ENCODE assay signal across 25 cellular contexts in genomic region chr10:86706401-86706841, GRCh38. TPM values are rescaled to one million over a fixed set of nuclear protein-coding genes. Genes with fewer than 3 reads are reported as not detected.
DNase-seq lines count a peak whose midpoint lies in the region; ATAC-seq and TF ChIP-seq lines count a peak whose summit lies in the region.
"Had no signal": no experiment of that assay in that cellular context is flagged by ENCODE, and none has a peak within 500 bp of the region (broad histone marks: within the 10 kb centered on the region; RNA-seq: fewer than 3 reads in every experiment).

No MANE protein-coding gene starts in this region.

- intact Hi-C loops in left cardiac atrium (cut with DNase I), result no loop called here

- H3K9ac ChIP-seq in stomach smooth muscle (ENCODE audit: low read length in 2 of 2), result no peak overlapping the region

- H3K36me3 ChIP-seq in cardiac muscle cell (peaks cover 69% of the 10 kb centered on the region), stomach smooth muscle (ENCODE audit: control insufficient read depth in 2 of 2, insufficient read depth in 2 of 2, low read length in 2 of 2) (peaks cover 30 to 44% of the 10 kb centered on the region in 2 donors)

- no peak for ATAC-seq in left cardiac atrium
- ATAC-seq: activated T-cell treated with anti-CD3 and anti-CD28 coated beads, Interleukin-2, amount 50 U/mL, for 72 hours; esophagus mucosa; foreskin keratinocyte; T-helper 17 cell had no signal

- H3K9me3 ChIP-seq in cardiac muscle cell (ENCODE audit: low read depth) (no peaks in the 10 kb centered on the region), stomach smooth muscle (ENCODE audit: control insufficient read depth in 2 of 2, low read length in 2 of 2) (no peaks in the 10 kb centered on the region)
- H3K9me3 ChIP-seq: testis had no signal

- H3K4me3 ChIP-seq in cardiac muscle cell (no peak overlapping the region), stomach smooth muscle (ENCODE audit: low read length in 2 of 2) (no peak overlapping the region)
- H3K4me3 ChIP-seq: hepatocyte, testis had no signal

- H3K4me1 ChIP-seq in cardiac muscle cell (ENCODE audit: low read depth) (peaks cover 6% of the 10 kb centered on the region), stomach smooth muscle (ENCODE audit: control insufficient read depth, insufficient read depth, low read length) (peaks cover 7% of the 10 kb centered on the region)

- DNase-seq in cardiac muscle cell (ENCODE audit: low read depth in 1 of 2, low spot score in 1 of 2) (no peak), left cardiac atrium (no peak), ecto neural progenitor cell (ENCODE audit: low spot score) (peak; percentile 43), myocyte (ENCODE audit: low read depth) (peak; percentile 68), COR-L47 (lab: John Stamatoyannopoulos, UW) (no peak), OCI-M2 (lab: John Stamatoyannopoulos, UW; ENCODE audit: unreplicated experiment) (no peak), NCI-H2107 treated with DMSO at 0.1 percent for 48 hours (lab: John Stamatoyannopoulos, UW; ENCODE audit: unreplicated experiment) (no peak)
- DNase-seq: activated CD4-positive, alpha-beta T cell treated with anti-CD3 and anti-CD28 coated beads, Interleukin-2, amount 50 U/mL, for 48 hours; activated T-cell treated with anti-CD3 and anti-CD28 coated beads, Interleukin-2, amount 50 U/mL, for 72 hours; CD4-positive, CD25-positive, alpha-beta regulatory T cell; central memory CD4-positive, alpha-beta T cell; foreskin keratinocyte; HFFc6; IMR-90; NCI-H1694; NCI-H2171; small intestine; stimulated activated naive CD4-positive, alpha-beta T cell treated with Interleukin-2 at 50 U/mL for 16 hours; T-helper 17 cell; testis had no signal

- H3K27me3 ChIP-seq in cardiac muscle cell, result no peaks in the 10 kb centered on the region
- no peaks in the 10 kb centered on the region for H3K27me3 ChIP-seq in stomach smooth muscle (ENCODE audit: control insufficient read depth in 1 of 2, insufficient read depth in 2 of 2, low read length in 2 of 2)
- H3K27me3 ChIP-seq: foreskin keratinocyte, hepatocyte, testis had no signal

- peak overlapping the region; percentile 95 for H3K27ac ChIP-seq in cardiac muscle cell
- H3K27ac ChIP-seq in stomach smooth muscle (ENCODE audit: low read length), result peak overlapping the region; percentile 31
- H3K27ac ChIP-seq: foreskin keratinocyte, hepatocyte, testis had no signal

- no peak for TF ChIP-seq CTCF in cardiac muscle cell (IDR thresholded peaks at IDR 0.05; ENCODE audit: low read depth, low read length)

RNA-seq across cellular contexts. Expression of gene LDB3, which starts 38.1 kb away (rescaled TPM):
- total RNA-seq in cardiac muscle cell (202 and 213 TPM in 2 replicates), left cardiac atrium (100 to 1,000 TPM; 585 to 779 TPM), myocyte (107 and 137 TPM in 2 replicates)
- polyA plus RNA-seq in cardiac muscle cell, result 266 and 317 TPM in 2 replicates
- 62.2 TPM for polyA plus RNA-seq in myocyte (2012)
- total RNA-seq: CD4-positive, CD25-positive, alpha-beta regulatory T cell; foreskin keratinocyte; hepatocyte; pulmonary artery endothelial cell; T-helper 17 cell had no signal
- polyA plus RNA-seq: CD4-positive, CD25-positive, alpha-beta regulatory T cell; foreskin keratinocyte had no signal

RNA-seq across cellular contexts. Expression of gene BMPR1A, which starts 50.0 kb away (rescaled TPM):
- total RNA-seq in cardiac muscle cell, result 37.0 and 39.4 TPM in 2 replicates
- polyA plus RNA-seq in cardiac muscle cell, result 35.6 and 54.2 TPM in 2 replicates
- 10 to 100 TPM; 46.2 to 56.8 TPM for total RNA-seq in left cardiac atrium
- total RNA-seq in myocyte, result 45.8 and 46.2 TPM in 2 replicates
- polyA plus RNA-seq in myocyte (2012), result 18.5 TPM

RNA-seq across cellular contexts. Expression of gene OPN4, which starts 52.1 kb away (rescaled TPM):
- total RNA-seq in cardiac muscle cell (0.18 TPM in 1 of 2 replicates, not detected in the other), left cardiac atrium (under 1 TPM; 0.12 to 0.18 TPM), myocyte (not detected in 2 replicates)
- polyA plus RNA-seq in cardiac muscle cell, result 0.24 TPM in 1 of 2 replicates, not detected in the other
- polyA plus RNA-seq in myocyte (2012), result not detected
- total RNA-seq: activated T-cell treated with anti-CD3 and anti-CD28 coated beads, Interleukin-2, amount 50 U/mL, for 72 hours; CD4-positive, CD25-positive, alpha-beta regulatory T cell; esophagus mucosa; foreskin keratinocyte; hepatocyte; HFFc6; IMR-90; NCI-H460; pulmonary artery endothelial cell; T-helper 17 cell had no signal
- polyA plus RNA-seq: CD4-positive, CD25-positive, alpha-beta regulatory T cell; foreskin keratinocyte; hepatocyte had no signal

Comparison
In these comparisons a context has a peak if more than half of its experiments do, and no peak if none do; other contexts are left out.
1. DNase-seq: peak in ecto neural progenitor cell (single experiment) and myocyte (single experiment); none in cardiac muscle cell (0 of 2), left cardiac atrium (single experiment), COR-L47 (single experiment), OCI-M2 (single experiment) and NCI-H2107 treated with DMSO at 0.1 percent for 48 hours (single experiment).